ENCODE assay signal across 8 cellular contexts in the genomic region with DNA sequence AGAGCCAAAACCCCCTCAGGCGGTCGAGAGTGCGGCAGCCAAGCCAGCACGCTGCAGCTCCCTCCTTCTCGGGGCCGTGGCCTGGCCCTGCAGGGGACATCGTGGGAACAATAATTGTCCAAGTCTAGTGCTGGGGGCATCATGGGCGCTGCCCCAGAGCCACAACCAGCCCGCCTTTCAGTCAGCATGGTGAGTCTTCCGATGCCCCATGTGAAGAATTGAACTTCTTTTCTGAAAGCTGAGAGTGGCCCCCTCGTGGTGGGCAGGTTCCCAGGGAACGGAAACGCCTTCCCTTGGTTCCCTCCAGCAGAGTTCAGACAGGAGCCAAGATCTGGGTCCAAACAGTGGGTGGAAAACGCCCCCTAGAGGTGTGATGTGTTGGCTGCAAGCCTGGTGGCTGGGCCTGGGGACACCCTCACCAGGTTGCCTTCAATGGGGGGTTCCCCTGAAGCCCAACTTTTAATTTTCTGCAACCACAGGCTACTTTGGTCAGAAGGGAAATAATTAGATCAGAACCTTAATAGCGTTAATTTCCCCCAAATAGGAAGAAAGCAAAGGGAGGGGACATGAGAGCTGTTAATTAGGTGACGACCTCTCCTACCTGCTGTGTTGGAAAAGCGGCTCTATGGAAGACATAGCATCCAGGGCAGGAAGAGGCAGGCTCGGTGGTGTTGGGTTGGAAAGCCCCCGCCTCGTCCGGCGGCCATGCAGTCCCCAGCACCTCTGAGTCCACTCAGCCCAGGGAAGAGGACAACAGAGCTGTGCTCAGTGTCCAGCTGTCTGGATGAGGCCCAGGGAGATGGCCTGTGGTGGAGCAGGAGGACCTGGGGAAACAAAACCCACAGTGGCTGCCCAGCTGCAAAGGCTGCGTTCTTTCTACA. TPM values are rescaled to one million over a fixed set of nuclear protein-coding genes. Genes with fewer than 3 reads are reported as not detected.
A peak's percentile ranks its signal among the peaks of the same experiment; 100 is the strongest.
DNase-seq lines count a peak whose midpoint lies in the region; ATAC-seq and TF ChIP-seq lines count a peak whose summit lies in the region.

No MANE protein-coding gene starts in this region.

- H3K27ac ChIP-seq in C4-2B (no peak overlapping the region), right lobe of liver (no peak overlapping the region)

- no peaks in the 10 kb centered on the region for H3K36me3 ChIP-seq in right lobe of liver

- intact Hi-C loops in right lobe of liver (cut with DNase I): no loop called here

- TF ChIP-seq CTCF in C4-2B (conservative IDR thresholded peaks at IDR 0.05) (peak; percentile 97), right lobe of liver (IDR thresholded peaks at IDR 0.05) (peak; percentile 92 to 97 (median 96))

- ATAC-seq in right lobe of liver (peak; percentile 34 to 45 (median 40)), GM19467 (IDR thresholded peaks at IDR 0.05; ENCODE audit: unreplicated experiment) (no peak)

- peaks cover 0 to 13% (median 3%) of the 10 kb centered on the region in 4 donors for H3K4me1 ChIP-seq in right lobe of liver

- H3K27me3 ChIP-seq in right lobe of liver: no peaks in the 10 kb centered on the region

- no peak for TF ChIP-seq POLR2A in right lobe of liver (IDR thresholded peaks at IDR 0.05)

- H3K9me3 ChIP-seq in right lobe of liver: no peaks in the 10 kb centered on the region

- H3K4me3 ChIP-seq in right lobe of liver: no peak overlapping the region

- peak; percentile 73 for DNase-seq in HS-27A (ENCODE audit: low read depth)
- DNase-seq in NCI-H69 (lab: John Stamatoyannopoulos, UW): peak; percentile 88
- peak; percentile 85 for DNase-seq in activated CD4-positive, alpha-beta T cell treated with anti-CD3 and anti-CD28 coated beads for 48 hours
- DNase-seq in dedifferentiated amniotic fluid mesenchymal stem cell (ENCODE audit: extremely low spot score): peak; percentile 72
- peak; percentile 74 to 88 (median 80) for DNase-seq in right lobe of liver
- DNase-seq in stimulated activated CD4-positive, alpha-beta T cell treated with anti-CD3 and anti-CD28 coated beads, TNF-alpha, amount 100 ng/mL, for 4 hours (ENCODE audit: low read depth in 3 of 3): peak; percentile 44 to 65 (median 61)

- 34% methylated on average over 11 of the region's 23 CpGs for WGBS in right lobe of liver (ENCODE audit: insufficient coverage, low coverage, low lambda C conversion rate, missing lambda C conversion rate)

RNA-seq across cellular contexts. Expression of gene MRGBP, which starts 4.7 kb away (rescaled TPM):
- 1 to 10 TPM; 3.3 to 8.0 (median 5.3) TPM for total RNA-seq in right lobe of liver

RNA-seq across cellular contexts. Expression of gene OGFR, which starts 13.1 kb away (rescaled TPM):
- 10 to 100 TPM; 40.7 to 48.1 (median 47.0) TPM for total RNA-seq in right lobe of liver

RNA-seq across cellular contexts. Expression of gene COL9A3, which starts 25.3 kb away (rescaled TPM):
- total RNA-seq in right lobe of liver: 1 to 10 TPM; 1.5 to 7.6 (median 3.5) TPM
